In genomic region chr20:13205848-13206434, GRCh38 we compare ENCODE assay signal across 1 cellular context.
TF ChIP-seq lines count a peak whose summit lies in the region.

No MANE protein-coding gene starts in this region.

TF ChIP-seq in H1, 55 proteins besides CTCF, POLR2A, EP300 and RAD21:
- TF ChIP-seq POU5F1 (IDR thresholded peaks at IDR 0.05; ENCODE audit: low read depth, low read length), result no peak
- no peak for TF ChIP-seq EGR1 (IDR thresholded peaks at IDR 0.05; ENCODE audit: borderline replicate concordance, low read depth, low read length)
- no peak for TF ChIP-seq GTF2F1 (IDR thresholded peaks at IDR 0.05; ENCODE audit: borderline replicate concordance, low read depth, low read length)
- no peak for TF ChIP-seq CBX8 (IDR thresholded peaks at IDR 0.05; ENCODE audit: borderline replicate concordance, low read depth, low read length)
- no peak for TF ChIP-seq SP2 (IDR thresholded peaks at IDR 0.05; ENCODE audit: low read length)
TF ChIP-seq in H1: peak in this region for 0.
